In genomic region chr6:13423292-13423691, GRCh38 we compare ENCODE assay signal across 15 cellular contexts.
DNase-seq lines count a peak whose midpoint lies in the region; ATAC-seq and TF ChIP-seq lines count a peak whose summit lies in the region.
"Had no signal": no experiment of that assay in that cellular context is flagged by ENCODE, and none has a peak within 500 bp of the region (broad histone marks: within the 10 kb centered on the region; RNA-seq: fewer than 3 reads in every experiment).

No MANE protein-coding gene starts in this region.

- WGBS in liver, result 97% methylated on average over 8 of the region's 8 CpGs
- 89% methylated on average over 5 of the region's 8 CpGs for WGBS in right lobe of liver (ENCODE audit: insufficient coverage, low coverage, low lambda C conversion rate, missing lambda C conversion rate)
- WGBS in trophoblast cell (ENCODE audit: extremely low coverage, insufficient coverage, insufficient read length), result no CpG with 5 or more reads among the region's 8 CpGs

- ATAC-seq in right lobe of liver (no peak), HG03159 (IDR thresholded peaks at IDR 0.05; ENCODE audit: unreplicated experiment) (no peak), GM21619 (IDR thresholded peaks at IDR 0.05; ENCODE audit: unreplicated experiment) (no peak)
- no peak for ATAC-seq in activated T-cell treated with anti-CD3 and anti-CD28 coated beads, Interleukin-2, amount 50 U/mL, for 72 hours (replicated peaks in 1 of 2)
- ATAC-seq: CD8-positive, alpha-beta T cell had no signal

- H3K4me1 Mint-ChIP-seq in activated T-cell treated with anti-CD3 and anti-CD28 coated beads, Interleukin-2, amount 50 U/mL, for 72 hours (ENCODE audit: low read depth), result peaks cover 66% of the 10 kb centered on the region

- H4K12ac ChIP-seq in trophoblast cell (ENCODE audit: low read depth, low read length), result no peak overlapping the region

- peaks cover 2% of the 10 kb centered on the region for H3K79me2 ChIP-seq in trophoblast cell (ENCODE audit: control insufficient read depth, insufficient read depth, low read length, poor library complexity)

- peak overlapping the region; percentile 92 for H4K91ac ChIP-seq in trophoblast cell (ENCODE audit: low read depth, low read length)

- no peak overlapping the region for H3K4me2 ChIP-seq in trophoblast cell (ENCODE audit: low read length)

- peak overlapping the region; percentile 92 for H2BK12ac ChIP-seq in trophoblast cell (ENCODE audit: low read length)

- peaks cover 10 to 25% (median 15%) of the 10 kb centered on the region in 4 donors for H3K4me1 ChIP-seq in liver (ENCODE audit: control insufficient read depth in 4 of 4, insufficient read depth in 4 of 4, low read length in 3 of 4)
- peaks cover 0 to 25% (median 2%) of the 10 kb centered on the region in 4 donors for H3K4me1 ChIP-seq in right lobe of liver
- peaks cover 30% of the 10 kb centered on the region for H3K4me1 ChIP-seq in iPS-20b (ENCODE audit: insufficient read depth, low read length)
- peaks cover 40 to 46% of the 10 kb centered on the region in 2 experiments for H3K4me1 ChIP-seq in trophoblast cell (ENCODE audit: control insufficient read depth in 1 of 2, insufficient read depth in 2 of 2, low read length in 2 of 2)

- peak overlapping the region; percentile 27 for H2BK120ac ChIP-seq in trophoblast cell (ENCODE audit: insufficient read depth, low read length, poor library complexity)

- no peaks in the 10 kb centered on the region for H3K27me3 ChIP-seq in liver (ENCODE audit: control insufficient read depth in 4 of 4, insufficient read depth in 4 of 4, low read length in 3 of 4)
- no peaks in the 10 kb centered on the region for H3K27me3 ChIP-seq in right lobe of liver
- no peaks in the 10 kb centered on the region for H3K27me3 ChIP-seq in iPS-20b (ENCODE audit: insufficient read depth, low read length)
- H3K27me3 ChIP-seq in trophoblast cell (ENCODE audit: insufficient read depth, low read length), result no peaks in the 10 kb centered on the region

- no peak for TF ChIP-seq POLR2A in right lobe of liver (IDR thresholded peaks at IDR 0.05)

- no peak for TF ChIP-seq RAD21 in liver (IDR thresholded peaks at IDR 0.05)

- H3K4me3 Mint-ChIP-seq in activated T-cell treated with anti-CD3 and anti-CD28 coated beads, Interleukin-2, amount 50 U/mL, for 72 hours, result no peak overlapping the region
- H3K4me3 Mint-ChIP-seq: activated CD4-positive, alpha-beta T cell treated with anti-CD3 and anti-CD28 coated beads, Interleukin-2, amount 10 ng/mL, durations not matched to agents 7 days and 5 days; CD8-positive, alpha-beta T cell had no signal

- H4K8ac ChIP-seq in trophoblast cell (ENCODE audit: low read depth, low read length), result peak overlapping the region; percentile 37

- intact Hi-C loops in right lobe of liver (cut with DNase I), result no loop called here

- H3K23ac ChIP-seq in trophoblast cell (ENCODE audit: low read length), result no peak overlapping the region

- peak overlapping the region; percentile 66 for H2BK5ac ChIP-seq in trophoblast cell (ENCODE audit: low read depth, low read length, poor library complexity)

- no peaks in the 10 kb centered on the region for H3K9me3 Mint-ChIP-seq in activated T-cell treated with anti-CD3 and anti-CD28 coated beads, Interleukin-2, amount 50 U/mL, for 72 hours
- H3K9me3 Mint-ChIP-seq: activated CD4-positive, alpha-beta T cell treated with anti-CD3 and anti-CD28 coated beads, Interleukin-2, amount 10 ng/mL, durations not matched to agents 7 days and 5 days; CD8-positive, alpha-beta T cell had no signal

- H2AK5ac ChIP-seq in trophoblast cell (ENCODE audit: low read length), result peak overlapping the region; percentile 28

- H3K4ac ChIP-seq in trophoblast cell (ENCODE audit: low read depth, low read length), result peak overlapping the region; percentile 30

- no peak overlapping the region for H2AFZ ChIP-seq in trophoblast cell (ENCODE audit: insufficient read depth, low read length, poor library complexity)
- H2AFZ ChIP-seq: parathyroid adenoma had no signal

- H3K14ac ChIP-seq in trophoblast cell (ENCODE audit: low read length), result peak overlapping the region; percentile 57

- no peak for DNase-seq in right lobe of liver
- no peak for DNase-seq in trophoblast cell
- DNase-seq in hepatic stellate cell (ENCODE audit: low spot score), result no peak
- DNase-seq in activated T-cell treated with anti-CD3 and anti-CD28 coated beads, Interleukin-2, amount 50 U/mL, for 72 hours, result no peak
- DNase-seq: activated CD4-positive, alpha-beta T cell treated with anti-CD3 and anti-CD28 coated beads, Interleukin-2, amount 10 ng/mL, durations not matched to agents 7 days and 5 days; CD8-positive, alpha-beta T cell; Karpas-422; SHP77; stimulated activated CD4-positive, alpha-beta T cell treated with anti-CD3 and anti-CD28 coated beads, Interleukin-15, amount 100 ng/mL, for 24 hours; T1000 had no signal

- TF ChIP-seq CTCF in liver (IDR thresholded peaks at IDR 0.05; ENCODE audit: low read depth, low read length, missing input control) (no peak), right lobe of liver (IDR thresholded peaks at IDR 0.05) (no peak)

- no peak overlapping the region for H3K27ac ChIP-seq in liver (ENCODE audit: low read depth in 1 of 2, low read length in 2 of 2)
- H3K27ac ChIP-seq in right lobe of liver, result no peak overlapping the region
- H3K27ac ChIP-seq in iPS-20b (ENCODE audit: low read length), result peak overlapping the region; percentile 89
- H3K27ac ChIP-seq in trophoblast cell (ENCODE audit: low read depth, low read length), result peak overlapping the region; percentile 79

- peaks cover 11% of the 10 kb centered on the region for H3K27me3 Mint-ChIP-seq in activated T-cell treated with anti-CD3 and anti-CD28 coated beads, Interleukin-2, amount 50 U/mL, for 72 hours (ENCODE audit: low read depth)

- H3K36me3 ChIP-seq in liver (ENCODE audit: control insufficient read depth in 4 of 4, insufficient read depth in 3 of 4, low read depth in 1 of 4, low read length in 3 of 4) (no peaks in the 10 kb centered on the region), right lobe of liver (no peaks in the 10 kb centered on the region), iPS-20b (ENCODE audit: insufficient read depth, low read depth, low read length) (no peaks in the 10 kb centered on the region), trophoblast cell (ENCODE audit: control insufficient read depth in 1 of 2, insufficient read depth in 2 of 2, low read length in 2 of 2) (no peaks in the 10 kb centered on the region)

- H3K27ac Mint-ChIP-seq in activated T-cell treated with anti-CD3 and anti-CD28 coated beads, Interleukin-2, amount 50 U/mL, for 72 hours, result no peak overlapping the region
- H3K27ac Mint-ChIP-seq: activated CD4-positive, alpha-beta T cell treated with anti-CD3 and anti-CD28 coated beads, Interleukin-2, amount 10 ng/mL, durations not matched to agents 7 days and 5 days; CD8-positive, alpha-beta T cell had no signal

- peaks cover 0 to 6% of the 10 kb centered on the region in 2 donors for H3K36me3 Mint-ChIP-seq in activated T-cell treated with anti-CD3 and anti-CD28 coated beads, Interleukin-2, amount 50 U/mL, for 72 hours (ENCODE audit: insufficient read depth in 2 of 2)
- H3K36me3 Mint-ChIP-seq: CD8-positive, alpha-beta T cell had no signal

- H3K9me3 ChIP-seq in liver (ENCODE audit: control insufficient read depth in 4 of 4, low read length in 3 of 4) (no peaks in the 10 kb centered on the region), right lobe of liver (no peaks in the 10 kb centered on the region), iPS-20b (ENCODE audit: insufficient read depth, low read depth, low read length) (no peaks in the 10 kb centered on the region), trophoblast cell (ENCODE audit: insufficient read depth, low read depth, low read length) (no peaks in the 10 kb centered on the region)

- peaks cover 30% of the 10 kb centered on the region for H3K79me1 ChIP-seq in trophoblast cell (ENCODE audit: low read length)

- peak overlapping the region; percentile 39 for H3K18ac ChIP-seq in trophoblast cell (ENCODE audit: low read length)

- H3K4me3 ChIP-seq in liver (ENCODE audit: low read depth in 1 of 3, low read length in 3 of 3) (no peak overlapping the region), right lobe of liver (no peak overlapping the region), iPS-20b (ENCODE audit: low read length) (no peak overlapping the region; the same call in 1 of the 2 replicates), trophoblast cell (ENCODE audit: low read depth, low read length) (no peak overlapping the region)

- no peak overlapping the region for H3K9ac ChIP-seq in liver (ENCODE audit: low read depth in 1 of 2, low read length in 2 of 2)
- peak overlapping the region; percentile 68; the same call in 1 of the 2 replicates for H3K9ac ChIP-seq in iPS-20b (ENCODE audit: low read depth, low read length)
- peak overlapping the region; percentile 12 for H3K9ac ChIP-seq in trophoblast cell (ENCODE audit: low read length)
- H3K9ac ChIP-seq: parathyroid adenoma had no signal

TF ChIP-seq in liver, 16 proteins besides CTCF, POLR2A, EP300 and RAD21:
- no peak for TF ChIP-seq EGR1 (IDR thresholded peaks at IDR 0.05; ENCODE audit: low read depth in 2 of 2)
- TF ChIP-seq NR2F2 (IDR thresholded peaks at IDR 0.05), result peak; percentile 0
TF ChIP-seq in liver: peak in this region for 1.

Comparison
In these comparisons a context has a peak if more than half of its experiments do, and no peak if none do; other contexts are left out.
1. H3K27ac ChIP-seq: peak in iPS-20b (single experiment) and trophoblast cell (single experiment); none in liver (0 of 2) and right lobe of liver (0 of 3).
2. H3K9ac ChIP-seq: peak in iPS-20b (single experiment) and trophoblast cell (single experiment); none in liver (0 of 2).